8 cellular contexts compared by ENCODE assay signal in genomic region chr15:72229076-72229946, GRCh38. TPM values are rescaled to one million over a fixed set of nuclear protein-coding genes. Genes with fewer than 3 reads are reported as not detected.
DNase-seq lines count a peak whose midpoint lies in the region; ATAC-seq and TF ChIP-seq lines count a peak whose summit lies in the region.

No MANE protein-coding gene starts in this region.

- 4% methylated on average over 25 of the region's 25 CpGs for WGBS in SK-N-SH (ENCODE audit: low lambda C conversion rate)
- 3% methylated on average over 25 of the region's 25 CpGs for WGBS in testis, 2 donors

- CTCF ChIA-PET in SK-N-SH (lab: Yijun Ruan, JAX): interaction anchor here (3.2 to 3.5 kb wide), 2 partner anchors 30 kb away, joined by 23 to 35 read pairs; partner anchors contain the start of gene GRAMD2A

- H3K4me3 ChIP-seq in SK-N-SH (ENCODE audit: low read depth in 2 of 2, low read length in 1 of 2): peak overlapping the region; percentile 88 to 90
- H3K4me3 ChIP-seq in choroid plexus epithelial cell (ENCODE audit: low read depth, low read length): peak overlapping the region; percentile 87
- peak overlapping the region; percentile 88 for H3K4me3 ChIP-seq in mononuclear cell (ENCODE audit: low read length)
- peak overlapping the region; percentile 84 to 93 for H3K4me3 ChIP-seq in testis

- TF ChIP-seq RAD21 in SK-N-SH (IDR thresholded peaks at IDR 0.05; ENCODE audit: low read length): no peak

- peak overlapping the region; percentile 96 for H3K9ac ChIP-seq in SK-N-SH

- H2AFZ ChIP-seq in SK-N-SH (ENCODE audit: low read depth): no peak overlapping the region

- TF ChIP-seq EP300 in SK-N-SH (IDR thresholded peaks at IDR 0.05; ENCODE audit: borderline replicate concordance in 1 of 2, low read depth in 1 of 2, low read length in 1 of 2): no peak

- H3K9me3 ChIP-seq in SK-N-SH (no peaks in the 10 kb centered on the region), mononuclear cell (ENCODE audit: low read depth, low read length) (no peaks in the 10 kb centered on the region), testis (no peaks in the 10 kb centered on the region)

- DNase-seq in SK-N-SH: peak; percentile 24
- peak; percentile 28 for DNase-seq in T-helper 9 cell
- DNase-seq in choroid plexus epithelial cell (ENCODE audit: low read depth): peak; percentile 35
- no peak for DNase-seq in testis

- no peak for TF ChIP-seq POLR2A in testis (IDR thresholded peaks at IDR 0.05)

- H3K79me2 ChIP-seq in SK-N-SH (ENCODE audit: insufficient read depth): peaks cover 87% of the 10 kb centered on the region

- H3F3A ChIP-seq in SK-N-SH (replicated peaks; ENCODE audit: insufficient read depth): peaks cover 62% of the 10 kb centered on the region

- intact Hi-C loops in testis (cut with DNase I; ENCODE audit: low total_unique reads): no loop called here

- H3K9me2 ChIP-seq in SK-N-SH: no peaks in the 10 kb centered on the region

- H3K27ac ChIP-seq in SK-N-SH (ENCODE audit: low read depth in 2 of 2, low read length in 1 of 2): peak overlapping the region; percentile 89 to 96
- peak overlapping the region; percentile 96 for H3K27ac ChIP-seq in testis

- H4K20me1 ChIP-seq in SK-N-SH (ENCODE audit: insufficient read depth): peaks cover 53% of the 10 kb centered on the region

- H3K27me3 ChIP-seq in SK-N-SH (ENCODE audit: insufficient read depth) (no peaks in the 10 kb centered on the region), mononuclear cell (ENCODE audit: insufficient read depth, low read length) (no peaks in the 10 kb centered on the region), testis (no peaks in the 10 kb centered on the region)

- H3K4me1 ChIP-seq in SK-N-SH (ENCODE audit: control insufficient read depth in 1 of 2, insufficient read depth in 2 of 2, low read depth in 1 of 2, low read length in 1 of 2) (peaks cover 29 to 42% of the 10 kb centered on the region in 2 experiments), mononuclear cell (ENCODE audit: insufficient read depth, low read length) (peaks cover 77% of the 10 kb centered on the region), testis (peaks cover 47% of the 10 kb centered on the region)

- ATAC-seq in SK-N-SH treated with all-trans-retinoic acid at 6 μM for 48 hours (no peak), GM19395 (IDR thresholded peaks at IDR 0.05; ENCODE audit: unreplicated experiment) (no peak), HG02588 (IDR thresholded peaks at IDR 0.05; ENCODE audit: unreplicated experiment) (no peak)

- H3K36me3 ChIP-seq in SK-N-SH (replicated peaks in 1 of 2; ENCODE audit: control insufficient read depth in 1 of 2, insufficient read depth in 2 of 2, low read length in 1 of 2): peaks cover 9 to 19% of the 10 kb centered on the region in 2 experiments
- H3K36me3 ChIP-seq in testis (ENCODE audit: low read depth, missing control alignments): no peaks in the 10 kb centered on the region

- no peak for TF ChIP-seq CTCF in SK-N-SH (IDR thresholded peaks at IDR 0.05)
- no peak for TF ChIP-seq CTCF in choroid plexus epithelial cell (conservative IDR thresholded peaks at IDR 0.05; ENCODE audit: low read depth, low read length)
- no peak for TF ChIP-seq CTCF in testis (IDR thresholded peaks at IDR 0.05)

- H3K4me2 ChIP-seq in SK-N-SH: peak overlapping the region; percentile 93

- POLR2A ChIA-PET in SK-N-SH (lab: Yijun Ruan, JAX): interaction anchor here (0.6 to 3.3 kb wide), 7 partner anchors 8 to 87 kb away, joined by 3 to 28 read pairs (median 11); partner anchors contain the start of gene GRAMD2A

TF ChIP-seq in SK-N-SH, 30 proteins besides CTCF, POLR2A, EP300 and RAD21:
- TF ChIP-seq REST (IDR thresholded peaks at IDR 0.05; ENCODE audit: low read depth, low read length): no peak
- no peak for TF ChIP-seq RFX5 (IDR thresholded peaks at IDR 0.05; ENCODE audit: low read length)
- TF ChIP-seq SIN3A (IDR thresholded peaks at IDR 0.05; ENCODE audit: borderline replicate concordance, low read depth, low read length): 0 out of 2 replicates have a peak, but pooled peaks have one; percentile 32
- TF ChIP-seq MXI1 (IDR thresholded peaks at IDR 0.05; ENCODE audit: low read depth, low read length): peak; percentile 93

TF ChIP-seq in SK-N-SH treated with all-trans-retinoic acid at 6 μM for 48 hours, 23 proteins besides CTCF, POLR2A, EP300 and RAD21:
- TF ChIP-seq GLIS3 (CRISPR knock-in tag; IDR thresholded peaks at IDR 0.05): no peak
- TF ChIP-seq RARB (CRISPR knock-in tag; IDR thresholded peaks at IDR 0.05): no peak
- TF ChIP-seq CREB5 (CRISPR knock-in tag; IDR thresholded peaks at IDR 0.05; ENCODE audit: low read depth): no peak
- no peak for TF ChIP-seq ZFP3 (CRISPR knock-in tag; IDR thresholded peaks at IDR 0.05)
- no peak for TF ChIP-seq TCF4 (CRISPR knock-in tag; IDR thresholded peaks at IDR 0.05; ENCODE audit: borderline replicate concordance)
- TF ChIP-seq ESRRG (CRISPR knock-in tag; IDR thresholded peaks at IDR 0.05): no peak
- no peak for TF ChIP-seq BACH2 (CRISPR knock-in tag; IDR thresholded peaks at IDR 0.05; ENCODE audit: borderline replicate concordance)
- no peak for TF ChIP-seq PPARA (CRISPR knock-in tag; IDR thresholded peaks at IDR 0.05; ENCODE audit: borderline replicate concordance)
- no peak for TF ChIP-seq CSDC2 (CRISPR knock-in tag; IDR thresholded peaks at IDR 0.05)
- no peak for TF ChIP-seq ZFP30 (CRISPR knock-in tag; IDR thresholded peaks at IDR 0.05)
- no peak for TF ChIP-seq TSHZ2 (CRISPR knock-in tag; IDR thresholded peaks at IDR 0.05)
- no peak for TF ChIP-seq CSRNP3 (CRISPR knock-in tag; IDR thresholded peaks at IDR 0.05)
- TF ChIP-seq SNAI2 (CRISPR knock-in tag; IDR thresholded peaks at IDR 0.05): no peak

RNA-seq across cellular contexts. Expression of gene PKM, which starts 1.7 kb away (rescaled TPM):
- polyA plus RNA-seq in SK-N-SH (2012; rRNA removed) (1,453 and 1,539 TPM in 2 replicates), testis (ENCODE audit: insufficient read depth, low read depth, low replicate concordance) (602 TPM)
- 1,382 and 1,692 TPM in 2 replicates for polyA plus RNA-seq in SK-N-SH (2012; cell fraction: cytosol; rRNA removed)
- 1,500 and 1,629 TPM in 2 replicates for polyA plus RNA-seq in SK-N-SH (2012; cell fraction: nucleus; rRNA removed)
- total RNA-seq in mononuclear cell (470 TPM), testis (100 to 1,000 TPM; 521 to 530 TPM)

RNA-seq across cellular contexts. Expression of gene GRAMD2A, which starts 31.7 kb away (rescaled TPM):
- 0.06 and 0.10 TPM in 2 replicates for polyA plus RNA-seq in SK-N-SH (2012; rRNA removed)
- polyA plus RNA-seq in SK-N-SH (2012; cell fraction: cytosol; rRNA removed): 0.05 and 0.17 TPM in 2 replicates
- 0.06 and 0.07 TPM in 2 replicates for polyA plus RNA-seq in SK-N-SH (2012; cell fraction: nucleus; rRNA removed)
- not detected for total RNA-seq in mononuclear cell
- total RNA-seq in testis: 1 to 10 TPM in 1 of 2 donors, under 1 TPM in 1; 0.31 to 1.4 TPM
- polyA plus RNA-seq in testis (ENCODE audit: insufficient read depth, low read depth, low replicate concordance): 3.1 TPM

RNA-seq across cellular contexts. Expression of gene PARP6, which starts 43.0 kb away (rescaled TPM):
- 57.7 and 76.6 TPM in 2 replicates for polyA plus RNA-seq in SK-N-SH (2012; rRNA removed)
- 35.6 and 38.4 TPM in 2 replicates for polyA plus RNA-seq in SK-N-SH (2012; cell fraction: cytosol; rRNA removed)
- polyA plus RNA-seq in SK-N-SH (2012; cell fraction: nucleus; rRNA removed): 290 and 367 TPM in 2 replicates
- total RNA-seq in mononuclear cell: 65.4 TPM
- 100 to 1,000 TPM; 114 to 182 TPM for total RNA-seq in testis
- polyA plus RNA-seq in testis (ENCODE audit: insufficient read depth, low read depth, low replicate concordance): 190 TPM
